In genomic region chr7:130668258-130669050, GRCh38 we compare ENCODE assay signal across 1 cellular context.
TF ChIP-seq lines count a peak whose summit lies in the region.

A gene with protein sequence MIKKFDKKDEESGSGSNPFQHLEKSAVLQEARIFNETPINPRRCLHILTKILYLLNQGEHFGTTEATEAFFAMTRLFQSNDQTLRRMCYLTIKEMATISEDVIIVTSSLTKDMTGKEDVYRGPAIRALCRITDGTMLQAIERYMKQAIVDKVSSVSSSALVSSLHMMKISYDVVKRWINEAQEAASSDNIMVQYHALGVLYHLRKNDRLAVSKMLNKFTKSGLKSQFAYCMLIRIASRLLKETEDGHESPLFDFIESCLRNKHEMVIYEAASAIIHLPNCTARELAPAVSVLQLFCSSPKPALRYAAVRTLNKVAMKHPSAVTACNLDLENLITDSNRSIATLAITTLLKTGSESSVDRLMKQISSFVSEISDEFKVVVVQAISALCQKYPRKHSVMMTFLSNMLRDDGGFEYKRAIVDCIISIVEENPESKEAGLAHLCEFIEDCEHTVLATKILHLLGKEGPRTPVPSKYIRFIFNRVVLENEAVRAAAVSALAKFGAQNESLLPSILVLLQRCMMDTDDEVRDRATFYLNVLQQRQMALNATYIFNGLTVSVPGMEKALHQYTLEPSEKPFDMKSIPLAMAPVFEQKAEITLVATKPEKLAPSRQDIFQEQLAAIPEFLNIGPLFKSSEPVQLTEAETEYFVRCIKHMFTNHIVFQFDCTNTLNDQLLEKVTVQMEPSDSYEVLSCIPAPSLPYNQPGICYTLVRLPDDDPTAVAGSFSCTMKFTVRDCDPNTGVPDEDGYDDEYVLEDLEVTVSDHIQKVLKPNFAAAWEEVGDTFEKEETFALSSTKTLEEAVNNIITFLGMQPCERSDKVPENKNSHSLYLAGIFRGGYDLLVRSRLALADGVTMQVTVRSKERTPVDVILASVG (minus strand): TSS chr7:130668748. CDS start chr7:130668668, 80 bp downstream.

TF ChIP-seq in HepG2, 621 proteins besides CTCF, POLR2A, EP300 and RAD21 (continued from another document and continues in another):
- TF ChIP-seq, protein P1, sequence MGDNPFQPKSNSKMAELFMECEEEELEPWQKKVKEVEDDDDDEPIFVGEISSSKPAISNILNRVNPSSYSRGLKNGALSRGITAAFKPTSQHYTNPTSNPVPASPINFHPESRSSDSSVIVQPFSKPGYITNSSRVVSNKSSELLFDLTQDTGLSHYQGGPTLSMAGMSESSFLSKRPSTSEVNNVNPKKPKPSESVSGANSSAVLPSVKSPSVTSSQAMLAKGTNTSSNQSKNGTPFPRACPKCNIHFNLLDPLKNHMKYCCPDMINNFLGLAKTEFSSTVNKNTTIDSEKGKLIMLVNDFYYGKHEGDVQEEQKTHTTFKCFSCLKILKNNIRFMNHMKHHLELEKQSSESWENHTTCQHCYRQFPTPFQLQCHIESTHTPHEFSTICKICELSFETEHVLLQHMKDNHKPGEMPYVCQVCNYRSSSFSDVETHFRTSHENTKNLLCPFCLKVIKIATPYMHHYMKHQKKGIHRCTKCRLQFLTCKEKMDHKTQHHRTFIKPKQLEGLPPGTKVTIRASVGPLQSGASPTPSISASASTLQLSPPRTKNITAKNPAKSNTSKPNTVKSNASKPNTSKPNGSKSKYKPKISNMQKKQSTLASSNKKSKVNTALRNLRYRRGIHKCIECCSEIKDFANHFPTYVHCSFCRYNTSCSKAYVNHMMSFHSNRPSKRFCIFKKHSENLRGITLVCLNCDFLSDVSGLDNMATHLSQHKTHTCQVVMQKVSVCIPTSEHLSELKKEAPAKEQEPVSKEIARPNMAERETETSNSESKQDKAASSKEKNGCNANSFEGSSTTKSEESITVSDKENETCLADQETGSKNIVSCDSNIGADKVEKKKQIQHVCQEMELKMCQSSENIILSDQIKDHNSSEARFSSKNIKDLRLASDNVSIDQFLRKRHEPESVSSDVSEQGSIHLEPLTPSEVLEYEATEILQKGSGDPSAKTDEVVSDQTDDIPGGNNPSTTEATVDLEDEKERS (CRISPR knock-in tag; IDR thresholded peaks at IDR 0.05), result no peak
- peak; percentile 63; the same call in 1 of the 2 replicates for TF ChIP-seq ZNF687 (CRISPR knock-in tag; IDR thresholded peaks at IDR 0.05)
- TF ChIP-seq ATF1 (CRISPR knock-in tag; IDR thresholded peaks at IDR 0.05), result no peak
- TF ChIP-seq STAT5B (CRISPR knock-in tag; IDR thresholded peaks at IDR 0.05), result no peak
- TF ChIP-seq, protein P2, sequence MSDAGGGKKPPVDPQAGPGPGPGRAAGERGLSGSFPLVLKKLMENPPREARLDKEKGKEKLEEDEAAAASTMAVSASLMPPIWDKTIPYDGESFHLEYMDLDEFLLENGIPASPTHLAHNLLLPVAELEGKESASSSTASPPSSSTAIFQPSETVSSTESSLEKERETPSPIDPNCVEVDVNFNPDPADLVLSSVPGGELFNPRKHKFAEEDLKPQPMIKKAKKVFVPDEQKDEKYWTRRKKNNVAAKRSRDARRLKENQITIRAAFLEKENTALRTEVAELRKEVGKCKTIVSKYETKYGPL (CRISPR knock-in tag; IDR thresholded peaks at IDR 0.05), result no peak
- no peak for TF ChIP-seq ZBTB21 (CRISPR knock-in tag; IDR thresholded peaks at IDR 0.05)
- TF ChIP-seq BRF2 (CRISPR knock-in tag; IDR thresholded peaks at IDR 0.05), result no peak
- TF ChIP-seq ZSCAN21 (CRISPR knock-in tag; IDR thresholded peaks at IDR 0.05; ENCODE audit: borderline replicate concordance), result 0 out of 2 replicates have a peak, but pooled peaks have one; percentile 29
- no peak for TF ChIP-seq SNAI1 (CRISPR knock-in tag; IDR thresholded peaks at IDR 0.05; ENCODE audit: borderline replicate concordance)
- TF ChIP-seq GLI4 (CRISPR knock-in tag; IDR thresholded peaks at IDR 0.05; ENCODE audit: borderline replicate concordance), result no peak
- no peak for TF ChIP-seq HOXA9 (CRISPR knock-in tag; IDR thresholded peaks at IDR 0.05; ENCODE audit: borderline replicate concordance)
- TF ChIP-seq MAFK (conservative IDR thresholded peaks at IDR 0.05 in 1 of 2, IDR thresholded peaks at IDR 0.05 in 1 of 2; ENCODE audit: low read length in 2 of 2), result no peak
- TF ChIP-seq, protein P3, sequence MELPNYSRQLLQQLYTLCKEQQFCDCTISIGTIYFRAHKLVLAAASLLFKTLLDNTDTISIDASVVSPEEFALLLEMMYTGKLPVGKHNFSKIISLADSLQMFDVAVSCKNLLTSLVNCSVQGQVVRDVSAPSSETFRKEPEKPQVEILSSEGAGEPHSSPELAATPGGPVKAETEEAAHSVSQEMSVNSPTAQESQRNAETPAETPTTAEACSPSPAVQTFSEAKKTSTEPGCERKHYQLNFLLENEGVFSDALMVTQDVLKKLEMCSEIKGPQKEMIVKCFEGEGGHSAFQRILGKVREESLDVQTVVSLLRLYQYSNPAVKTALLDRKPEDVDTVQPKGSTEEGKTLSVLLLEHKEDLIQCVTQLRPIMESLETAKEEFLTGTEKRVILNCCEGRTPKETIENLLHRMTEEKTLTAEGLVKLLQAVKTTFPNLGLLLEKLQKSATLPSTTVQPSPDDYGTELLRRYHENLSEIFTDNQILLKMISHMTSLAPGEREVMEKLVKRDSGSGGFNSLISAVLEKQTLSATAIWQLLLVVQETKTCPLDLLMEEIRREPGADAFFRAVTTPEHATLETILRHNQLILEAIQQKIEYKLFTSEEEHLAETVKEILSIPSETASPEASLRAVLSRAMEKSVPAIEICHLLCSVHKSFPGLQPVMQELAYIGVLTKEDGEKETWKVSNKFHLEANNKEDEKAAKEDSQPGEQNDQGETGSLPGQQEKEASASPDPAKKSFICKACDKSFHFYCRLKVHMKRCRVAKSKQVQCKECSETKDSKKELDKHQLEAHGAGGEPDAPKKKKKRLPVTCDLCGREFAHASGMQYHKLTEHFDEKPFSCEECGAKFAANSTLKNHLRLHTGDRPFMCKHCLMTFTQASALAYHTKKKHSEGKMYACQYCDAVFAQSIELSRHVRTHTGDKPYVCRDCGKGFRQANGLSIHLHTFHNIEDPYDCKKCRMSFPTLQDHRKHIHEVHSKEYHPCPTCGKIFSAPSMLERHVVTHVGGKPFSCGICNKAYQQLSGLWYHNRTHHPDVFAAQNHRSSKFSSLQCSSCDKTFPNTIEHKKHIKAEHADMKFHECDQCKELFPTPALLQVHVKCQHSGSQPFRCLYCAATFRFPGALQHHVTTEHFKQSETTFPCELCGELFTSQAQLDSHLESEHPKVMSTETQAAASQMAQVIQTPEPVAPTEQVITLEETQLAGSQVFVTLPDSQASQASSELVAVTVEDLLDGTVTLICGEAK (IDR thresholded peaks at IDR 0.05), result no peak
- TF ChIP-seq, protein P3 (CRISPR knock-in tag; IDR thresholded peaks at IDR 0.05), result no peak
- TF ChIP-seq ZNF678 (CRISPR knock-in tag; IDR thresholded peaks at IDR 0.05), result 0 out of 2 replicates have a peak, but pooled peaks have one; percentile 65
- TF ChIP-seq ZNF713 (CRISPR knock-in tag; IDR thresholded peaks at IDR 0.05), result no peak
- 0 out of 2 replicates have a peak, but pooled peaks have one; percentile 27 for TF ChIP-seq ZMYM4 (CRISPR knock-in tag; IDR thresholded peaks at IDR 0.05)
- no peak for TF ChIP-seq ZFYVE20 (CRISPR knock-in tag; IDR thresholded peaks at IDR 0.05; ENCODE audit: borderline replicate concordance, low read depth)
- no peak for TF ChIP-seq ZNF44 (CRISPR knock-in tag; IDR thresholded peaks at IDR 0.05)
- TF ChIP-seq ZNF530 (CRISPR knock-in tag; IDR thresholded peaks at IDR 0.05; ENCODE audit: low read depth), result no peak
- no peak for TF ChIP-seq HIVEP1 (CRISPR knock-in tag; IDR thresholded peaks at IDR 0.05)
- no peak for TF ChIP-seq PAF1 (CRISPR knock-in tag; IDR thresholded peaks at IDR 0.05)
- TF ChIP-seq SRSF1 (optimal IDR thresholded peaks at IDR 0.05; ENCODE audit: low read depth, low read length), result peak; percentile 41
- peak; percentile 62 for TF ChIP-seq ZNF574 (CRISPR knock-in tag; IDR thresholded peaks at IDR 0.05)
- peak; percentile 75 for TF ChIP-seq POLR2AphosphoS5 (IDR thresholded peaks at IDR 0.05; ENCODE audit: low read depth, low read length)
- TF ChIP-seq, protein P4, sequence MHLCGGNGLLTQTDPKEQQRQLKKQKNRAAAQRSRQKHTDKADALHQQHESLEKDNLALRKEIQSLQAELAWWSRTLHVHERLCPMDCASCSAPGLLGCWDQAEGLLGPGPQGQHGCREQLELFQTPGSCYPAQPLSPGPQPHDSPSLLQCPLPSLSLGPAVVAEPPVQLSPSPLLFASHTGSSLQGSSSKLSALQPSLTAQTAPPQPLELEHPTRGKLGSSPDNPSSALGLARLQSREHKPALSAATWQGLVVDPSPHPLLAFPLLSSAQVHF (CRISPR knock-in tag; IDR thresholded peaks at IDR 0.05), result no peak
